1 cellular context compared by ENCODE assay signal in the genomic region with DNA sequence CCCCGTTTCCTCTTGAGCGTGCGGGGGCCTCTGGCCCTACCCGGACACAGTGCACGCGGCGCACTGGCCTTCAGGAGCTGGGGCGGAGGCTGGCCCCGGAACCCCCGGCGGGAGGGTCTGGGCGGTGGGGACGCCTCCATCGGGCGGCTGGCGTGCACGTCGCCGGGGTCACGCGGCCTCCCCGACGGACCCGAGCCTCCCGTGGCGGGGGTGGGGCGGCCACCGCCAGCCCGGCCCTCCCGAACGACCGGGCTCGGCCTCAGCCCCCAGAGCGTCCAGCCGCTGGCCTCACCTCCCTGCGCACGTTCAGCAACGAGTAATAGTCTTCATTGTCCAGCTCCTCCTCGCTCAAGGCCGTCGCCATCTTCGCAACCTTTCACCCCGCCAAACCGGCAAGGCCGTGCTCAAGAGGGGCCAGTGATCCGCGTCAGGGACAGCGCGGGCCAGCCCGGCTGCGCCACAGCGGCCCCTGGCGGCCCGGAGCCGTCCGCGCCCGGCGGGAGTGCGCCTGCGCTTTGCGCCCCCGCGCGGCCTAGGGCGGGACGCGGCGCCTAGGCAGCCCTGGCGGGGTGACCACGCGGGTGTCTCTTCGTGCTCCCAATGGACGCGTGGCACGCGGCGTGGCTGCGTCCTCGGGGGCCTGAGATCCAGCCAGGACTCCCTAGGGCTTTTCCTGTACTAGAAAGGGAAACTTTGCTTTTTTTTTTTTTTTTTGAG.
A peak's percentile ranks its signal among the peaks of the same experiment; 100 is the strongest.
TF ChIP-seq lines count a peak whose summit lies in the region.

A gene with protein sequence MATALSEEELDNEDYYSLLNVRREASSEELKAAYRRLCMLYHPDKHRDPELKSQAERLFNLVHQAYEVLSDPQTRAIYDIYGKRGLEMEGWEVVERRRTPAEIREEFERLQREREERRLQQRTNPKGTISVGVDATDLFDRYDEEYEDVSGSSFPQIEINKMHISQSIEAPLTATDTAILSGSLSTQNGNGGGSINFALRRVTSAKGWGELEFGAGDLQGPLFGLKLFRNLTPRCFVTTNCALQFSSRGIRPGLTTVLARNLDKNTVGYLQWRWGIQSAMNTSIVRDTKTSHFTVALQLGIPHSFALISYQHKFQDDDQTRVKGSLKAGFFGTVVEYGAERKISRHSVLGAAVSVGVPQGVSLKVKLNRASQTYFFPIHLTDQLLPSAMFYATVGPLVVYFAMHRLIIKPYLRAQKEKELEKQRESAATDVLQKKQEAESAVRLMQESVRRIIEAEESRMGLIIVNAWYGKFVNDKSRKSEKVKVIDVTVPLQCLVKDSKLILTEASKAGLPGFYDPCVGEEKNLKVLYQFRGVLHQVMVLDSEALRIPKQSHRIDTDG (minus strand): TSS at position 380 of the 717 bp plus-strand sequence. CDS start 16 bp downstream, at position 364.

TF ChIP-seq in HepG2, 621 proteins besides CTCF, POLR2A, EP300 and RAD21 (continued from another document and continues in another):
- TF ChIP-seq, protein P1, sequence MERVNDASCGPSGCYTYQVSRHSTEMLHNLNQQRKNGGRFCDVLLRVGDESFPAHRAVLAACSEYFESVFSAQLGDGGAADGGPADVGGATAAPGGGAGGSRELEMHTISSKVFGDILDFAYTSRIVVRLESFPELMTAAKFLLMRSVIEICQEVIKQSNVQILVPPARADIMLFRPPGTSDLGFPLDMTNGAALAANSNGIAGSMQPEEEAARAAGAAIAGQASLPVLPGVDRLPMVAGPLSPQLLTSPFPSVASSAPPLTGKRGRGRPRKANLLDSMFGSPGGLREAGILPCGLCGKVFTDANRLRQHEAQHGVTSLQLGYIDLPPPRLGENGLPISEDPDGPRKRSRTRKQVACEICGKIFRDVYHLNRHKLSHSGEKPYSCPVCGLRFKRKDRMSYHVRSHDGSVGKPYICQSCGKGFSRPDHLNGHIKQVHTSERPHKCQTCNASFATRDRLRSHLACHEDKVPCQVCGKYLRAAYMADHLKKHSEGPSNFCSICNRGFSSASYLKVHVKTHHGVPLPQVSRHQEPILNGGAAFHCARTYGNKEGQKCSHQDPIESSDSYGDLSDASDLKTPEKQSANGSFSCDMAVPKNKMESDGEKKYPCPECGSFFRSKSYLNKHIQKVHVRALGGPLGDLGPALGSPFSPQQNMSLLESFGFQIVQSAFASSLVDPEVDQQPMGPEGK (CRISPR knock-in tag; IDR thresholded peaks at IDR 0.05), result peak; percentile 52
- TF ChIP-seq ZNF124 (CRISPR knock-in tag; IDR thresholded peaks at IDR 0.05) (peak; percentile 85; the same call in 1 of the 2 replicates), SP140L (CRISPR knock-in tag; IDR thresholded peaks at IDR 0.05; ENCODE audit: borderline replicate concordance) (0 out of 2 replicates have a peak, but pooled peaks have one; percentile 47), SAFB2 (CRISPR knock-in tag; IDR thresholded peaks at IDR 0.05; ENCODE audit: borderline replicate concordance, low read depth) (peak; percentile 93), ZNF468 (CRISPR knock-in tag; IDR thresholded peaks at IDR 0.05) (no peak; the same call in 1 of the 2 replicates), ZBTB3 (CRISPR knock-in tag; IDR thresholded peaks at IDR 0.05; ENCODE audit: borderline replicate concordance, low read depth) (no peak), CHCHD3 (CRISPR knock-in tag; IDR thresholded peaks at IDR 0.05) (peak; percentile 99), NFATC3 (CRISPR knock-in tag; IDR thresholded peaks at IDR 0.05) (peak; percentile 87; the same call in 1 of the 2 replicates), ATRX (CRISPR knock-in tag; IDR thresholded peaks at IDR 0.05; ENCODE audit: borderline replicate concordance) (no peak), HES4 (CRISPR knock-in tag; IDR thresholded peaks at IDR 0.05; ENCODE audit: borderline replicate concordance) (peak; percentile 88), ZNF225 (CRISPR knock-in tag; IDR thresholded peaks at IDR 0.05) (peak; percentile 83; the same call in 1 of the 2 replicates), EEA1 (CRISPR knock-in tag; IDR thresholded peaks at IDR 0.05; ENCODE audit: borderline replicate concordance) (peak; percentile 85; the same call in 1 of the 2 replicates), ZNF552 (CRISPR knock-in tag; IDR thresholded peaks at IDR 0.05; ENCODE audit: borderline replicate concordance) (peak; percentile 73), XRCC5 (optimal IDR thresholded peaks at IDR 0.05; ENCODE audit: low read length) (peak; percentile 87), CREB1 (IDR thresholded peaks at IDR 0.05) (peak; percentile 72; the same call in 1 of the 2 replicates), CREB1 (CRISPR knock-in tag; IDR thresholded peaks at IDR 0.05) (no peak), ZNF446 (CRISPR knock-in tag; IDR thresholded peaks at IDR 0.05) (peak; percentile 91; the same call in 1 of the 2 replicates), ZNF230 (CRISPR knock-in tag; IDR thresholded peaks at IDR 0.05) (peak; percentile 93), TSC22D2 (CRISPR knock-in tag; IDR thresholded peaks at IDR 0.05; ENCODE audit: borderline replicate concordance) (peak; percentile 48; the same call in 1 of the 2 replicates), ZNF761 (CRISPR knock-in tag; conservative IDR thresholded peaks at IDR 0.05) (peak; percentile 93; the same call in 1 of the 2 replicates), BHLHE40 (IDR thresholded peaks at IDR 0.05; ENCODE audit: low read length) (no peak), ZNF558 (CRISPR knock-in tag; IDR thresholded peaks at IDR 0.05; ENCODE audit: borderline replicate concordance) (peak; percentile 78; the same call in 1 of the 2 replicates), BRCA1 (CRISPR knock-in tag; IDR thresholded peaks at IDR 0.05) (no peak), ZNF878 (CRISPR knock-in tag; IDR thresholded peaks at IDR 0.05) (peak; percentile 72; the same call in 1 of the 2 replicates), ZBTB21 (CRISPR knock-in tag; IDR thresholded peaks at IDR 0.05) (0 out of 2 replicates have a peak, but pooled peaks have one; percentile 38)
- TF ChIP-seq, protein P2, sequence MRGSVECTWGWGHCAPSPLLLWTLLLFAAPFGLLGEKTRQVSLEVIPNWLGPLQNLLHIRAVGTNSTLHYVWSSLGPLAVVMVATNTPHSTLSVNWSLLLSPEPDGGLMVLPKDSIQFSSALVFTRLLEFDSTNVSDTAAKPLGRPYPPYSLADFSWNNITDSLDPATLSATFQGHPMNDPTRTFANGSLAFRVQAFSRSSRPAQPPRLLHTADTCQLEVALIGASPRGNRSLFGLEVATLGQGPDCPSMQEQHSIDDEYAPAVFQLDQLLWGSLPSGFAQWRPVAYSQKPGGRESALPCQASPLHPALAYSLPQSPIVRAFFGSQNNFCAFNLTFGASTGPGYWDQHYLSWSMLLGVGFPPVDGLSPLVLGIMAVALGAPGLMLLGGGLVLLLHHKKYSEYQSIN (CRISPR knock-in tag; IDR thresholded peaks at IDR 0.05; ENCODE audit: borderline replicate concordance), result no peak
- TF ChIP-seq, protein P3, sequence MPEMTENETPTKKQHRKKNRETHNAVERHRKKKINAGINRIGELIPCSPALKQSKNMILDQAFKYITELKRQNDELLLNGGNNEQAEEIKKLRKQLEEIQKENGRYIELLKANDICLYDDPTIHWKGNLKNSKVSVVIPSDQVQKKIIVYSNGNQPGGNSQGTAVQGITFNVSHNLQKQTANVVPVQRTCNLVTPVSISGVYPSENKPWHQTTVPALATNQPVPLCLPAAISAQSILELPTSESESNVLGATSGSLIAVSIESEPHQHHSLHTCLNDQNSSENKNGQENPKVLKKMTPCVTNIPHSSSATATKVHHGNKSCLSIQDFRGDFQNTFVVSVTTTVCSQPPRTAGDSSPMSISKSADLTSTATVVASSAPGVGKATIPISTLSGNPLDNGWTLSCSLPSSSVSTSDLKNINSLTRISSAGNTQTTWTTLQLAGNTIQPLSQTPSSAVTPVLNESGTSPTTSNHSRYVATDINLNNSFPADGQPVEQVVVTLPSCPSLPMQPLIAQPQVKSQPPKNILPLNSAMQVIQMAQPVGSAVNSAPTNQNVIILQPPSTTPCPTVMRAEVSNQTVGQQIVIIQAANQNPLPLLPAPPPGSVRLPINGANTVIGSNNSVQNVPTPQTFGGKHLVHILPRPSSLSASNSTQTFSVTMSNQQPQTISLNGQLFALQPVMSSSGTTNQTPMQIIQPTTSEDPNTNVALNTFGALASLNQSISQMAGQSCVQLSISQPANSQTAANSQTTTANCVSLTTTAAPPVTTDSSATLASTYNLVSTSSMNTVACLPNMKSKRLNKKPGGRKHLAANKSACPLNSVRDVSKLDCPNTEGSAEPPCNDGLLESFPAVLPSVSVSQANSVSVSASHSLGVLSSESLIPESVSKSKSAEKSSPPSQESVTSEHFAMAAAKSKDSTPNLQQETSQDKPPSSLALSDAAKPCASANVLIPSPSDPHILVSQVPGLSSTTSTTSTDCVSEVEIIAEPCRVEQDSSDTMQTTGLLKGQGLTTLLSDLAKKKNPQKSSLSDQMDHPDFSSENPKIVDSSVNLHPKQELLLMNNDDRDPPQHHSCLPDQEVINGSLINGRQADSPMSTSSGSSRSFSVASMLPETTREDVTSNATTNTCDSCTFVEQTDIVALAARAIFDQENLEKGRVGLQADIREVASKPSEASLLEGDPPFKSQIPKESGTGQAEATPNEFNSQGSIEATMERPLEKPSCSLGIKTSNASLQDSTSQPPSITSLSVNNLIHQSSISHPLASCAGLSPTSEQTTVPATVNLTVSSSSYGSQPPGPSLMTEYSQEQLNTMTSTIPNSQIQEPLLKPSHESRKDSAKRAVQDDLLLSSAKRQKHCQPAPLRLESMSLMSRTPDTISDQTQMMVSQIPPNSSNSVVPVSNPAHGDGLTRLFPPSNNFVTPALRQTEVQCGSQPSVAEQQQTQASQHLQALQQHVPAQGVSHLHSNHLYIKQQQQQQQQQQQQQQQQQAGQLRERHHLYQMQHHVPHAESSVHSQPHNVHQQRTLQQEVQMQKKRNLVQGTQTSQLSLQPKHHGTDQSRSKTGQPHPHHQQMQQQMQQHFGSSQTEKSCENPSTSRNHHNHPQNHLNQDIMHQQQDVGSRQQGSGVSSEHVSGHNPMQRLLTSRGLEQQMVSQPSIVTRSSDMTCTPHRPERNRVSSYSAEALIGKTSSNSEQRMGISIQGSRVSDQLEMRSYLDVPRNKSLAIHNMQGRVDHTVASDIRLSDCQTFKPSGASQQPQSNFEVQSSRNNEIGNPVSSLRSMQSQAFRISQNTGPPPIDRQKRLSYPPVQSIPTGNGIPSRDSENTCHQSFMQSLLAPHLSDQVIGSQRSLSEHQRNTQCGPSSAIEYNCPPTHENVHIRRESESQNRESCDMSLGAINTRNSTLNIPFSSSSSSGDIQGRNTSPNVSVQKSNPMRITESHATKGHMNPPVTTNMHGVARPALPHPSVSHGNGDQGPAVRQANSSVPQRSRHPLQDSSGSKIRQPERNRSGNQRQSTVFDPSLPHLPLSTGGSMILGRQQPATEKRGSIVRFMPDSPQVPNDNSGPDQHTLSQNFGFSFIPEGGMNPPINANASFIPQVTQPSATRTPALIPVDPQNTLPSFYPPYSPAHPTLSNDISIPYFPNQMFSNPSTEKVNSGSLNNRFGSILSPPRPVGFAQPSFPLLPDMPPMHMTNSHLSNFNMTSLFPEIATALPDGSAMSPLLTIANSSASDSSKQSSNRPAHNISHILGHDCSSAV (CRISPR knock-in tag; IDR thresholded peaks at IDR 0.05; ENCODE audit: borderline replicate concordance), result no peak
- TF ChIP-seq, protein P4, sequence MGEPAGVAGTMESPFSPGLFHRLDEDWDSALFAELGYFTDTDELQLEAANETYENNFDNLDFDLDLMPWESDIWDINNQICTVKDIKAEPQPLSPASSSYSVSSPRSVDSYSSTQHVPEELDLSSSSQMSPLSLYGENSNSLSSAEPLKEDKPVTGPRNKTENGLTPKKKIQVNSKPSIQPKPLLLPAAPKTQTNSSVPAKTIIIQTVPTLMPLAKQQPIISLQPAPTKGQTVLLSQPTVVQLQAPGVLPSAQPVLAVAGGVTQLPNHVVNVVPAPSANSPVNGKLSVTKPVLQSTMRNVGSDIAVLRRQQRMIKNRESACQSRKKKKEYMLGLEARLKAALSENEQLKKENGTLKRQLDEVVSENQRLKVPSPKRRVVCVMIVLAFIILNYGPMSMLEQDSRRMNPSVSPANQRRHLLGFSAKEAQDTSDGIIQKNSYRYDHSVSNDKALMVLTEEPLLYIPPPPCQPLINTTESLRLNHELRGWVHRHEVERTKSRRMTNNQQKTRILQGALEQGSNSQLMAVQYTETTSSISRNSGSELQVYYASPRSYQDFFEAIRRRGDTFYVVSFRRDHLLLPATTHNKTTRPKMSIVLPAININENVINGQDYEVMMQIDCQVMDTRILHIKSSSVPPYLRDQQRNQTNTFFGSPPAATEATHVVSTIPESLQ (CRISPR knock-in tag; conservative IDR thresholded peaks at IDR 0.05), result peak; percentile 88; the same call in 1 of the 2 replicates
- TF ChIP-seq, protein P5, sequence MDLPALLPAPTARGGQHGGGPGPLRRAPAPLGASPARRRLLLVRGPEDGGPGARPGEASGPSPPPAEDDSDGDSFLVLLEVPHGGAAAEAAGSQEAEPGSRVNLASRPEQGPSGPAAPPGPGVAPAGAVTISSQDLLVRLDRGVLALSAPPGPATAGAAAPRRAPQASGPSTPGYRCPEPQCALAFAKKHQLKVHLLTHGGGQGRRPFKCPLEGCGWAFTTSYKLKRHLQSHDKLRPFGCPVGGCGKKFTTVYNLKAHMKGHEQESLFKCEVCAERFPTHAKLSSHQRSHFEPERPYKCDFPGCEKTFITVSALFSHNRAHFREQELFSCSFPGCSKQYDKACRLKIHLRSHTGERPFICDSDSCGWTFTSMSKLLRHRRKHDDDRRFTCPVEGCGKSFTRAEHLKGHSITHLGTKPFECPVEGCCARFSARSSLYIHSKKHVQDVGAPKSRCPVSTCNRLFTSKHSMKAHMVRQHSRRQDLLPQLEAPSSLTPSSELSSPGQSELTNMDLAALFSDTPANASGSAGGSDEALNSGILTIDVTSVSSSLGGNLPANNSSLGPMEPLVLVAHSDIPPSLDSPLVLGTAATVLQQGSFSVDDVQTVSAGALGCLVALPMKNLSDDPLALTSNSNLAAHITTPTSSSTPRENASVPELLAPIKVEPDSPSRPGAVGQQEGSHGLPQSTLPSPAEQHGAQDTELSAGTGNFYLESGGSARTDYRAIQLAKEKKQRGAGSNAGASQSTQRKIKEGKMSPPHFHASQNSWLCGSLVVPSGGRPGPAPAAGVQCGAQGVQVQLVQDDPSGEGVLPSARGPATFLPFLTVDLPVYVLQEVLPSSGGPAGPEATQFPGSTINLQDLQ (CRISPR knock-in tag; IDR thresholded peaks at IDR 0.05), result peak; percentile 91
- TF ChIP-seq, protein P6, sequence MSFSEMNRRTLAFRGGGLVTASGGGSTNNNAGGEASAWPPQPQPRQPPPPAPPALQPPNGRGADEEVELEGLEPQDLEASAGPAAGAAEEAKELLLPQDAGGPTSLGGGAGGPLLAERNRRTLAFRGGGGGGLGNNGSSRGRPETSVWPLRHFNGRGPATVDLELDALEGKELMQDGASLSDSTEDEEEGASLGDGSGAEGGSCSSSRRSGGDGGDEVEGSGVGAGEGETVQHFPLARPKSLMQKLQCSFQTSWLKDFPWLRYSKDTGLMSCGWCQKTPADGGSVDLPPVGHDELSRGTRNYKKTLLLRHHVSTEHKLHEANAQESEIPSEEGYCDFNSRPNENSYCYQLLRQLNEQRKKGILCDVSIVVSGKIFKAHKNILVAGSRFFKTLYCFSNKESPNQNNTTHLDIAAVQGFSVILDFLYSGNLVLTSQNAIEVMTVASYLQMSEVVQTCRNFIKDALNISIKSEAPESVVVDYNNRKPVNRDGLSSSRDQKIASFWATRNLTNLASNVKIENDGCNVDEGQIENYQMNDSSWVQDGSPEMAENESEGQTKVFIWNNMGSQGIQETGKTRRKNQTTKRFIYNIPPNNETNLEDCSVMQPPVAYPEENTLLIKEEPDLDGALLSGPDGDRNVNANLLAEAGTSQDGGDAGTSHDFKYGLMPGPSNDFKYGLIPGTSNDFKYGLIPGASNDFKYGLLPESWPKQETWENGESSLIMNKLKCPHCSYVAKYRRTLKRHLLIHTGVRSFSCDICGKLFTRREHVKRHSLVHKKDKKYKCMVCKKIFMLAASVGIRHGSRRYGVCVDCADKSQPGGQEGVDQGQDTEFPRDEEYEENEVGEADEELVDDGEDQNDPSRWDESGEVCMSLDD (CRISPR knock-in tag; IDR thresholded peaks at IDR 0.05; ENCODE audit: borderline replicate concordance), result peak; percentile 78; the same call in 1 of the 2 replicates
- TF ChIP-seq, protein P7, sequence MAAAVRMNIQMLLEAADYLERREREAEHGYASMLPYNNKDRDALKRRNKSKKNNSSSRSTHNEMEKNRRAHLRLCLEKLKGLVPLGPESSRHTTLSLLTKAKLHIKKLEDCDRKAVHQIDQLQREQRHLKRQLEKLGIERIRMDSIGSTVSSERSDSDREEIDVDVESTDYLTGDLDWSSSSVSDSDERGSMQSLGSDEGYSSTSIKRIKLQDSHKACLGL (CRISPR knock-in tag; IDR thresholded peaks at IDR 0.05), result peak; percentile 91
